In the genomic region with DNA sequence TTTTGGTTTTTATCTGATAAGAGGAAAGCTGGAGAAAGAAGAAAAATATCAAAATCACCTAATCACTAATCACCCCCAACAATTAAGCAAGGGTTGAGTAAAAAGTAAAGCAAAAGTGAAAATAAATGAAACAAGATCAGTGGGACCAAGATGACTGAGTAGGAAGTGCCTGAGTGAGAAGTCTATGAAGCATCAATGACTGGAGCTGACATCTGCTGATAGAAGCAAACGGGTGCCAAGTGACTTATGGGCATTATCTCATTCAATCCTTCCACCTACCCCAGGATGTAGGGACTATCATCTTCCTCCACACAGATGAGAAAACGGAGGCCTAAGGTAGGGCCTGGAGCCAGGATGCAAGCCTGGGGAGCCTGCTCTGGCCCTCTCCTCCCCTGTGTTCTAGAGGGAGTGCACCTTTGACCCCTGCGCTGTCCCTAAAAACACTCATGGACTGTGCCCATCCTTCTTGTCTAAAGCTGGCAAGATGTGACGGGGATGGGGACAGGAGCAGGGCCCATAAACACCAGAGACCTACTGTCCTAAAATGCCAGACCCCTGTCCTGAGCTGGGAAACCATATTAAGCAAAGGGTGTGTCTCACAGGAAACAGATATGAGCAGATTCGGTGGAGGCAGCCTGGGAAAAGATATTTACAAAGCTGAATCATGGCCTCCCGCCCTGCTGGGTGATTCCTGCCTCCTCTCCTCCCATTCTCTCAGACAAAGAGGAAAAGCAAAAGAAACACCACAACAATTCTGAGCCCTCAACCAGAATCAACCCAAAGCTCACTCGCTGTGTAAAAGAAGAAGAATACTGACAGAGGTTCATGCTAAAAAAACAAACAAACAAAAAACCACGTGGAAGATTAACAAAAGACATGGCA, we compare ENCODE assay signal across 1 cellular context.
TF ChIP-seq lines count a peak whose summit lies in the region.

No MANE protein-coding gene starts in this region.

TF ChIP-seq in K562, 482 proteins besides CTCF, POLR2A, EP300 and RAD21 (continued from another document and continues in another):
- TF ChIP-seq, protein P1, sequence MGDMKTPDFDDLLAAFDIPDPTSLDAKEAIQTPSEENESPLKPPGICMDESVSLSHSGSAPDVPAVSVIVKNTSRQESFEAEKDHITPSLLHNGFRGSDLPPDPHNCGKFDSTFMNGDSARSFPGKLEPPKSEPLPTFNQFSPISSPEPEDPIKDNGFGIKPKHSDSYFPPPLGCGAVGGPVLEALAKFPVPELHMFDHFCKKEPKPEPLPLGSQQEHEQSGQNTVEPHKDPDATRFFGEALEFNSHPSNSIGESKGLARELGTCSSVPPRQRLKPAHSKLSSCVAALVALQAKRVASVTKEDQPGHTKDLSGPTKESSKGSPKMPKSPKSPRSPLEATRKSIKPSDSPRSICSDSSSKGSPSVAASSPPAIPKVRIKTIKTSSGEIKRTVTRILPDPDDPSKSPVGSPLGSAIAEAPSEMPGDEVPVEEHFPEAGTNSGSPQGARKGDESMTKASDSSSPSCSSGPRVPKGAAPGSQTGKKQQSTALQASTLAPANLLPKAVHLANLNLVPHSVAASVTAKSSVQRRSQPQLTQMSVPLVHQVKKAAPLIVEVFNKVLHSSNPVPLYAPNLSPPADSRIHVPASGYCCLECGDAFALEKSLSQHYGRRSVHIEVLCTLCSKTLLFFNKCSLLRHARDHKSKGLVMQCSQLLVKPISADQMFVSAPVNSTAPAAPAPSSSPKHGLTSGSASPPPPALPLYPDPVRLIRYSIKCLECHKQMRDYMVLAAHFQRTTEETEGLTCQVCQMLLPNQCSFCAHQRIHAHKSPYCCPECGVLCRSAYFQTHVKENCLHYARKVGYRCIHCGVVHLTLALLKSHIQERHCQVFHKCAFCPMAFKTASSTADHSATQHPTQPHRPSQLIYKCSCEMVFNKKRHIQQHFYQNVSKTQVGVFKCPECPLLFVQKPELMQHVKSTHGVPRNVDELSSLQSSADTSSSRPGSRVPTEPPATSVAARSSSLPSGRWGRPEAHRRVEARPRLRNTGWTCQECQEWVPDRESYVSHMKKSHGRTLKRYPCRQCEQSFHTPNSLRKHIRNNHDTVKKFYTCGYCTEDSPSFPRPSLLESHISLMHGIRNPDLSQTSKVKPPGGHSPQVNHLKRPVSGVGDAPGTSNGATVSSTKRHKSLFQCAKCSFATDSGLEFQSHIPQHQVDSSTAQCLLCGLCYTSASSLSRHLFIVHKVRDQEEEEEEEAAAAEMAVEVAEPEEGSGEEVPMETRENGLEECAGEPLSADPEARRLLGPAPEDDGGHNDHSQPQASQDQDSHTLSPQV (IDR thresholded peaks at IDR 0.05) = peak; percentile 81; the same call in 1 of the 2 replicates
- no peak for TF ChIP-seq SREBF2 (CRISPR knock-in tag; IDR thresholded peaks at IDR 0.05)
- 0 out of 2 replicates have a peak, but pooled peaks have one; percentile 30 for TF ChIP-seq CTBP1 (IDR thresholded peaks at IDR 0.05; ENCODE audit: borderline replicate concordance)
- TF ChIP-seq, protein P2, sequence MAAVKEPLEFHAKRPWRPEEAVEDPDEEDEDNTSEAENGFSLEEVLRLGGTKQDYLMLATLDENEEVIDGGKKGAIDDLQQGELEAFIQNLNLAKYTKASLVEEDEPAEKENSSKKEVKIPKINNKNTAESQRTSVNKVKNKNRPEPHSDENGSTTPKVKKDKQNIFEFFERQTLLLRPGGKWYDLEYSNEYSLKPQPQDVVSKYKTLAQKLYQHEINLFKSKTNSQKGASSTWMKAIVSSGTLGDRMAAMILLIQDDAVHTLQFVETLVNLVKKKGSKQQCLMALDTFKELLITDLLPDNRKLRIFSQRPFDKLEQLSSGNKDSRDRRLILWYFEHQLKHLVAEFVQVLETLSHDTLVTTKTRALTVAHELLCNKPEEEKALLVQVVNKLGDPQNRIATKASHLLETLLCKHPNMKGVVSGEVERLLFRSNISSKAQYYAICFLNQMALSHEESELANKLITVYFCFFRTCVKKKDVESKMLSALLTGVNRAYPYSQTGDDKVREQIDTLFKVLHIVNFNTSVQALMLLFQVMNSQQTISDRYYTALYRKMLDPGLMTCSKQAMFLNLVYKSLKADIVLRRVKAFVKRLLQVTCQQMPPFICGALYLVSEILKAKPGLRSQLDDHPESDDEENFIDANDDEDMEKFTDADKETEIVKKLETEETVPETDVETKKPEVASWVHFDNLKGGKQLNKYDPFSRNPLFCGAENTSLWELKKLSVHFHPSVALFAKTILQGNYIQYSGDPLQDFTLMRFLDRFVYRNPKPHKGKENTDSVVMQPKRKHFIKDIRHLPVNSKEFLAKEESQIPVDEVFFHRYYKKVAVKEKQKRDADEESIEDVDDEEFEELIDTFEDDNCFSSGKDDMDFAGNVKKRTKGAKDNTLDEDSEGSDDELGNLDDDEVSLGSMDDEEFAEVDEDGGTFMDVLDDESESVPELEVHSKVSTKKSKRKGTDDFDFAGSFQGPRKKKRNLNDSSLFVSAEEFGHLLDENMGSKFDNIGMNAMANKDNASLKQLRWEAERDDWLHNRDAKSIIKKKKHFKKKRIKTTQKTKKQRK (IDR thresholded peaks at IDR 0.05; ENCODE audit: borderline replicate concordance, low read depth, low read length) = no peak
- no peak for TF ChIP-seq CREBBP (IDR thresholded peaks at IDR 0.05; ENCODE audit: low read depth, low read length)
- TF ChIP-seq ZNF695 (CRISPR knock-in tag; IDR thresholded peaks at IDR 0.05) = no peak
- TF ChIP-seq, protein P3, sequence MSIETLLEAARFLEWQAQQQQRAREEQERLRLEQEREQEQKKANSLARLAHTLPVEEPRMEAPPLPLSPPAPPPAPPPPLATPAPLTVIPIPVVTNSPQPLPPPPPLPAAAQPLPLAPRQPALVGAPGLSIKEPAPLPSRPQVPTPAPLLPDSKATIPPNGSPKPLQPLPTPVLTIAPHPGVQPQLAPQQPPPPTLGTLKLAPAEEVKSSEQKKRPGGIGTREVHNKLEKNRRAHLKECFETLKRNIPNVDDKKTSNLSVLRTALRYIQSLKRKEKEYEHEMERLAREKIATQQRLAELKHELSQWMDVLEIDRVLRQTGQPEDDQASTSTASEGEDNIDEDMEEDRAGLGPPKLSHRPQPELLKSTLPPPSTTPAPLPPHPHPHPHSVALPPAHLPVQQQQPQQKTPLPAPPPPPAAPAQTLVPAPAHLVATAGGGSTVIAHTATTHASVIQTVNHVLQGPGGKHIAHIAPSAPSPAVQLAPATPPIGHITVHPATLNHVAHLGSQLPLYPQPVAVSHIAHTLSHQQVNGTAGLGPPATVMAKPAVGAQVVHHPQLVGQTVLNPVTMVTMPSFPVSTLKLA (conservative IDR thresholded peaks at IDR 0.05) = peak; percentile 48 to 49; a peak in 3 of 4 replicates
- no peak for TF ChIP-seq ZNF165 (CRISPR knock-in tag; IDR thresholded peaks at IDR 0.05; ENCODE audit: borderline replicate concordance)
- no peak for TF ChIP-seq HMG20A (CRISPR knock-in tag; conservative IDR thresholded peaks at IDR 0.05)
- TF ChIP-seq KAT7 (CRISPR knock-in tag; IDR thresholded peaks at IDR 0.05; ENCODE audit: borderline replicate concordance) = no peak
- TF ChIP-seq ZNF224 (CRISPR knock-in tag; IDR thresholded peaks at IDR 0.05) = no peak
- TF ChIP-seq NFRKB (IDR thresholded peaks at IDR 0.05; ENCODE audit: low read depth) = 0 out of 2 replicates have a peak, but pooled peaks have one; percentile 50
- no peak for TF ChIP-seq NR2C2 (CRISPR knock-in tag; IDR thresholded peaks at IDR 0.05)
- TF ChIP-seq NR2C2 (tag; IDR thresholded peaks at IDR 0.05) = peak; percentile 65
- peak; percentile 63 for TF ChIP-seq DPF2 (IDR thresholded peaks at IDR 0.05)
- no peak for TF ChIP-seq ZNF668 (CRISPR knock-in tag; IDR thresholded peaks at IDR 0.05)
- no peak for TF ChIP-seq GTF2E2 (tag; IDR thresholded peaks at IDR 0.05)
- no peak for TF ChIP-seq DDX20 (tag; IDR thresholded peaks at IDR 0.05; ENCODE audit: low read depth)
- no peak for TF ChIP-seq NBN (IDR thresholded peaks at IDR 0.05; ENCODE audit: low read depth)
- no peak for TF ChIP-seq ZBTB1 (CRISPR knock-in tag; IDR thresholded peaks at IDR 0.05; ENCODE audit: borderline replicate concordance, low read depth)
- no peak for TF ChIP-seq RBM17 (IDR thresholded peaks at IDR 0.05; ENCODE audit: borderline replicate concordance, low read depth, low read length)
- TF ChIP-seq MTA1 (IDR thresholded peaks at IDR 0.05; ENCODE audit: borderline replicate concordance) = no peak
- no peak for TF ChIP-seq FOXA3 (CRISPR knock-in tag; conservative IDR thresholded peaks at IDR 0.05 in 1 of 2, IDR thresholded peaks at IDR 0.05 in 1 of 2)
- no peak for TF ChIP-seq RUNX1 (IDR thresholded peaks at IDR 0.05; ENCODE audit: low read depth)
- TF ChIP-seq RFX1 (IDR thresholded peaks at IDR 0.05) = no peak
- TF ChIP-seq MCM3 (IDR thresholded peaks at IDR 0.05) = no peak
- TF ChIP-seq, protein P4, sequence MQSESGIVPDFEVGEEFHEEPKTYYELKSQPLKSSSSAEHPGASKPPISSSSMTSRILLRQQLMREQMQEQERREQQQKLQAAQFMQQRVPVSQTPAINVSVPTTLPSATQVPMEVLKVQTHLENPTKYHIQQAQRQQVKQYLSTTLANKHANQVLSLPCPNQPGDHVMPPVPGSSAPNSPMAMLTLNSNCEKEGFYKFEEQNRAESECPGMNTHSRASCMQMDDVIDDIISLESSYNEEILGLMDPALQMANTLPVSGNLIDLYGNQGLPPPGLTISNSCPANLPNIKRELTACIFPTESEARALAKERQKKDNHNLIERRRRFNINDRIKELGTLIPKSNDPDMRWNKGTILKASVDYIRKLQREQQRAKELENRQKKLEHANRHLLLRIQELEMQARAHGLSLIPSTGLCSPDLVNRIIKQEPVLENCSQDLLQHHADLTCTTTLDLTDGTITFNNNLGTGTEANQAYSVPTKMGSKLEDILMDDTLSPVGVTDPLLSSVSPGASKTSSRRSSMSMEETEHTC (IDR thresholded peaks at IDR 0.05) = no peak
- TF ChIP-seq, protein P5, sequence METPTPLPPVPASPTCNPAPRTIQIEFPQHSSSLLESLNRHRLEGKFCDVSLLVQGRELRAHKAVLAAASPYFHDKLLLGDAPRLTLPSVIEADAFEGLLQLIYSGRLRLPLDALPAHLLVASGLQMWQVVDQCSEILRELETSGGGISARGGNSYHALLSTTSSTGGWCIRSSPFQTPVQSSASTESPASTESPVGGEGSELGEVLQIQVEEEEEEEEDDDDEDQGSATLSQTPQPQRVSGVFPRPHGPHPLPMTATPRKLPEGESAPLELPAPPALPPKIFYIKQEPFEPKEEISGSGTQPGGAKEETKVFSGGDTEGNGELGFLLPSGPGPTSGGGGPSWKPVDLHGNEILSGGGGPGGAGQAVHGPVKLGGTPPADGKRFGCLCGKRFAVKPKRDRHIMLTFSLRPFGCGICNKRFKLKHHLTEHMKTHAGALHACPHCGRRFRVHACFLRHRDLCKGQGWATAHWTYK (CRISPR knock-in tag; IDR thresholded peaks at IDR 0.05) = no peak; the same call in 1 of the 2 replicates
- no peak for TF ChIP-seq GABPB1 (CRISPR knock-in tag; IDR thresholded peaks at IDR 0.05)
- TF ChIP-seq POLR2AphosphoS2 (IDR thresholded peaks at IDR 0.05; ENCODE audit: low read length) = no peak
- no peak for TF ChIP-seq PHF20 (IDR thresholded peaks at IDR 0.05; ENCODE audit: partially characterized antibody)
- peak in 1 of 3 experiments; percentile 12 for TF ChIP-seq YY1 (IDR thresholded peaks at IDR 0.05; ENCODE audit: borderline replicate concordance in 1 of 3, control insufficient read depth in 1 of 3, extremely low read depth in 1 of 3, insufficient read depth in 3 of 3, insufficient read length in 1 of 3, insufficient replicate concordance in 2 of 3, low read depth in 1 of 3, low read length in 2 of 3)
- TF ChIP-seq SRF (CRISPR knock-in tag; IDR thresholded peaks at IDR 0.05) = peak in 1 of 2 experiments; percentile 48; a peak in 1 of 4 replicates
- TF ChIP-seq, protein P6, sequence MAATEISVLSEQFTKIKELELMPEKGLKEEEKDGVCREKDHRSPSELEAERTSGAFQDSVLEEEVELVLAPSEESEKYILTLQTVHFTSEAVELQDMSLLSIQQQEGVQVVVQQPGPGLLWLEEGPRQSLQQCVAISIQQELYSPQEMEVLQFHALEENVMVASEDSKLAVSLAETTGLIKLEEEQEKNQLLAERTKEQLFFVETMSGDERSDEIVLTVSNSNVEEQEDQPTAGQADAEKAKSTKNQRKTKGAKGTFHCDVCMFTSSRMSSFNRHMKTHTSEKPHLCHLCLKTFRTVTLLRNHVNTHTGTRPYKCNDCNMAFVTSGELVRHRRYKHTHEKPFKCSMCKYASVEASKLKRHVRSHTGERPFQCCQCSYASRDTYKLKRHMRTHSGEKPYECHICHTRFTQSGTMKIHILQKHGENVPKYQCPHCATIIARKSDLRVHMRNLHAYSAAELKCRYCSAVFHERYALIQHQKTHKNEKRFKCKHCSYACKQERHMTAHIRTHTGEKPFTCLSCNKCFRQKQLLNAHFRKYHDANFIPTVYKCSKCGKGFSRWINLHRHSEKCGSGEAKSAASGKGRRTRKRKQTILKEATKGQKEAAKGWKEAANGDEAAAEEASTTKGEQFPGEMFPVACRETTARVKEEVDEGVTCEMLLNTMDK (IDR thresholded peaks at IDR 0.05; ENCODE audit: borderline replicate concordance, insufficient read depth, low read depth, low read length, poor library complexity, severe bottlenecking) = no peak
- TF ChIP-seq RHOXF2B (CRISPR knock-in tag; conservative IDR thresholded peaks at IDR 0.05) = no peak
- TF ChIP-seq ZNF146 (CRISPR knock-in tag; IDR thresholded peaks at IDR 0.05; ENCODE audit: unreplicated experiment) = no peak
- TF ChIP-seq, protein P7, sequence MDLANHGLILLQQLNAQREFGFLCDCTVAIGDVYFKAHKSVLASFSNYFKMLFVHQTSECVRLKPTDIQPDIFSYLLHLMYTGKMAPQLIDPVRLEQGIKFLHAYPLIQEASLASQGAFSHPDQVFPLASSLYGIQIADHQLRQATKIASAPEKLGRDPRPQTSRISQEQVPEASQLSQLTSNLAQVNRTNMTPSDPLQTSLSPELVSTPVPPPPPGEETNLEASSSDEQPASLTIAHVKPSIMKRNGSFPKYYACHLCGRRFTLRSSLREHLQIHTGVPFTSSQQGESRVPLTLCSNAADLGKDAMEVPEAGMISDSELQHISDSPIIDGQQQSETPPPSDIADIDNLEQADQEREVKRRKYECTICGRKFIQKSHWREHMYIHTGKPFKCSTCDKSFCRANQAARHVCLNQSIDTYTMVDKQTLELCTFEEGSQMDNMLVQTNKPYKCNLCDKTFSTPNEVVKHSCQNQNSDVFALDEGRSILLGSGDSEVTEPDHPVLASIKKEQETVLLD (IDR thresholded peaks at IDR 0.05) = no peak
- TF ChIP-seq CAMTA2 (CRISPR knock-in tag; conservative IDR thresholded peaks at IDR 0.05) = no peak
- TF ChIP-seq TAF9B (IDR thresholded peaks at IDR 0.05; ENCODE audit: partially characterized antibody) = no peak
- 0 out of 2 replicates have a peak, but pooled peaks have one; percentile 44 for TF ChIP-seq NFATC3 (IDR thresholded peaks at IDR 0.05)
- no peak; the same call in 1 of the 2 replicates for TF ChIP-seq ETV1 (tag; conservative IDR thresholded peaks at IDR 0.05; ENCODE audit: low read depth)
- no peak for TF ChIP-seq OTX1 (CRISPR knock-in tag; IDR thresholded peaks at IDR 0.05)
- TF ChIP-seq, protein P8, sequence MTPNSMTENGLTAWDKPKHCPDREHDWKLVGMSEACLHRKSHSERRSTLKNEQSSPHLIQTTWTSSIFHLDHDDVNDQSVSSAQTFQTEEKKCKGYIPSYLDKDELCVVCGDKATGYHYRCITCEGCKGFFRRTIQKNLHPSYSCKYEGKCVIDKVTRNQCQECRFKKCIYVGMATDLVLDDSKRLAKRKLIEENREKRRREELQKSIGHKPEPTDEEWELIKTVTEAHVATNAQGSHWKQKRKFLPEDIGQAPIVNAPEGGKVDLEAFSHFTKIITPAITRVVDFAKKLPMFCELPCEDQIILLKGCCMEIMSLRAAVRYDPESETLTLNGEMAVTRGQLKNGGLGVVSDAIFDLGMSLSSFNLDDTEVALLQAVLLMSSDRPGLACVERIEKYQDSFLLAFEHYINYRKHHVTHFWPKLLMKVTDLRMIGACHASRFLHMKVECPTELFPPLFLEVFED (CRISPR knock-in tag; conservative IDR thresholded peaks at IDR 0.05) = no peak
